In the genomic region with DNA sequence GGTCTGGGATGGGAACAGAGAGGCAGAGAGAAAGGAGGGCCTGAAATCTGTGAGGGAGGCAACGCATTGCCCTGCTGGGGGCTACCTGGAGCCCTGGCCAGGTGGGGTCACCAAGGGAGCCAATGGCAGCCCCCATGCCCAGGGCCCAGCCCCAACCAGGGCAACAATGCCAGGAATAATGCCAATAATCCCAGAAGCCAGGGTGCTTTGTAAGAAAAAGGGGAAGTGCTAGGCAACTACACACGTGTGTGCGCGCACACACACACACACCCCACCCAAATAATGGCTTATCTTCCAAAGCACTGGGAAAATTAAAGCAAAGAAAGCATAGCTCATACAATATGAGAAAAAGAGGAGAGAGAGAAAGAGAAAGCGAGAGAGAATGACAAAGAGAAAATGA, we compare ENCODE assay signal across 20 cellular contexts. TPM values are rescaled to one million over a fixed set of nuclear protein-coding genes. Genes with fewer than 3 reads are reported as not detected.
"Had no signal": no experiment of that assay in that cellular context is flagged by ENCODE, and none has a peak within 500 bp of the region (broad histone marks: within the 10 kb centered on the region; RNA-seq: fewer than 3 reads in every experiment).

No MANE protein-coding gene starts in this region.

- H3K27ac Mint-ChIP-seq: T-helper 17 cell had no signal

- H3K9me3 Mint-ChIP-seq: activated T-cell treated with anti-CD3 and anti-CD28 coated beads, Interleukin-2, amount 50 U/mL, for 4 hours; naive thymus-derived CD8-positive, alpha-beta T cell had no signal

- DNase-seq: activated T-cell treated with anti-CD3 and anti-CD28 coated beads, Interleukin-2, amount 50 U/mL, for 4 hours; foreskin melanocyte; heart right ventricle; islet precursor cell; mammary epithelial cell; mucosa of descending colon; naive thymus-derived CD8-positive, alpha-beta T cell; nucleus accumbens; right lobe of liver; SHP77; stimulated activated CD4-positive, alpha-beta T cell treated with anti-CD3 and anti-CD28 coated beads, Interleukin-2, amount 100 ng/mL, for 24 hours; stimulated activated naive CD4-positive, alpha-beta T cell; T-helper 17 cell had no signal

- H3K36me3 Mint-ChIP-seq: naive thymus-derived CD8-positive, alpha-beta T cell had no signal

- H3K4me3 Mint-ChIP-seq: activated T-cell treated with anti-CD3 and anti-CD28 coated beads, Interleukin-2, amount 50 U/mL, for 4 hours; naive thymus-derived CD8-positive, alpha-beta T cell; T-helper 17 cell had no signal

- ATAC-seq: heart right ventricle; left lobe of liver; mucosa of descending colon; naive thymus-derived CD8-positive, alpha-beta T cell; right lobe of liver; SK-N-SH treated with all-trans-retinoic acid at 6 μM for 48 hours; T-helper 17 cell had no signal

RNA-seq across cellular contexts. Expression of a gene that starts 7.0 kb away (rescaled TPM):
- total RNA-seq: activated T-cell treated with anti-CD3 and anti-CD28 coated beads, Interleukin-2, amount 50 U/mL, for 4 hours; cardiac muscle cell; endothelial cell of umbilical vein; left lobe of liver; mammary epithelial cell; naive thymus-derived CD8-positive, alpha-beta T cell; right lobe of liver; temporal lobe had no signal

RNA-seq across cellular contexts. Expression of a gene that starts 8.2 kb away (rescaled TPM):
- total RNA-seq: activated T-cell treated with anti-CD3 and anti-CD28 coated beads, Interleukin-2, amount 50 U/mL, for 4 hours; cardiac muscle cell; endothelial cell of umbilical vein; left lobe of liver; mammary epithelial cell; naive thymus-derived CD8-positive, alpha-beta T cell; temporal lobe had no signal

RNA-seq across cellular contexts. Expression of a gene that starts 36.9 kb away (rescaled TPM):
- total RNA-seq: activated T-cell treated with anti-CD3 and anti-CD28 coated beads, Interleukin-2, amount 50 U/mL, for 4 hours; cardiac muscle cell; endothelial cell of umbilical vein; left lobe of liver; mammary epithelial cell; mucosa of descending colon; naive thymus-derived CD8-positive, alpha-beta T cell; prostate gland; right lobe of liver; T-helper 17 cell; temporal lobe; ureter had no signal

RNA-seq across cellular contexts. Expression of a gene that starts 59.4 kb away (rescaled TPM):
- total RNA-seq: endothelial cell of umbilical vein, mammary epithelial cell had no signal
